ENCODE assay signal across 1 cellular context in genomic region chr7:112495820-112496462, GRCh38.
TF ChIP-seq lines count a peak whose summit lies in the region.

No MANE protein-coding gene starts in this region.

TF ChIP-seq in HEK293, 187 proteins besides CTCF, POLR2A, EP300 and RAD21 (continued from another document):
- TF ChIP-seq ZNF23 (tag by site-specific recombination; IDR thresholded peaks at IDR 0.05; ENCODE audit: borderline replicate concordance), result no peak
- no peak for TF ChIP-seq ZNF558 (tag by site-specific recombination; IDR thresholded peaks at IDR 0.05)
- TF ChIP-seq ZNF707 (tag by site-specific recombination; IDR thresholded peaks at IDR 0.05), result no peak
- TF ChIP-seq ZNF140 (tag by site-specific recombination; IDR thresholded peaks at IDR 0.05), result no peak
- TF ChIP-seq ZNF274 (IDR thresholded peaks at IDR 0.05; ENCODE audit: low read length), result no peak
- no peak for TF ChIP-seq ZNF274 (tag by site-specific recombination; IDR thresholded peaks at IDR 0.05; ENCODE audit: borderline replicate concordance)
- TF ChIP-seq PRDM4 (tag by site-specific recombination; IDR thresholded peaks at IDR 0.05), result 0 out of 2 replicates have a peak, but pooled peaks have one; percentile 39
TF ChIP-seq in HEK293: peak in this region for 7.
